ENCODE assay signal across 8 cellular contexts in the genomic region with DNA sequence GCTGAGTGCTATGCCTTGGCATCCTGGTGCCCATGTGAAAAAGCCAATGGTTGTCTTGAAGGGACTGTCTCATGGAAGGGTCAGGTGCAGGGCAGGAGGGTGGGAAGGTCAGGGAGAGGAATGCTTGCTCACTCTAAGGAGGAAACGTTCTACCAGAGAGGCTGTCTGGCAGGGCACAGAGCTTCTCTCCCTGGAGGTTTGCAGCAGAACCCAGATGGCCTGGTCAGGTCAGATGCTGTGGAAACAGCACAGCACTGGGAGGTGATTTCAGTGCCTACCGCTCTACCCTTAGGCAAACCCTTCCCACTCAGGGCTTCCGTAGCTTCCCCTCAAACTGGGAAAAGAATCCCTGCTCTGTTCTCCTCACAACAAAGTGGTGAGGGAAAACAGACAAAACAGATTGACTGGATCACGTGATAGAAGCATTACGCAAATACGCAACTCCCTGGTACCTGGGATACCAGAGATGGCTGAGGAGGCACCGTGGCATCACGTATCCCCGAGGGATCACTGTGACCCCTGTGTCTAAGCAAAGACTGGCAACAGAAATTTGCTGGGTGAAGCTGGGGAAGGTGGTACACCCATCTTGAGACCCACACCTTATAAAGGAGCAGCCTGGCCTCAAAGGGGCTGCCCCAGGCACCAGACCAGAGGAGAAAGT. TPM values are rescaled to one million over a fixed set of nuclear protein-coding genes. Genes with fewer than 3 reads are reported as not detected.
DNase-seq lines count a peak whose midpoint lies in the region; ATAC-seq and TF ChIP-seq lines count a peak whose summit lies in the region.

No MANE protein-coding gene starts in this region.

- H3K9me3 ChIP-seq in adrenal gland (replicated peaks in 1 of 3) (no peaks in the 10 kb centered on the region), mesenchymal stem cell (ENCODE audit: control insufficient read depth, low read length) (no peaks in the 10 kb centered on the region)

- H3K23ac ChIP-seq in mesenchymal stem cell (ENCODE audit: low read length in 2 of 2), result peak overlapping the region in 1 of 2 experiments; percentile 27

- H3K36me3 ChIP-seq in adrenal gland (replicated peaks in 1 of 2), result no peaks in the 10 kb centered on the region
- peaks cover 24 to 25% of the 10 kb centered on the region in 2 experiments for H3K36me3 ChIP-seq in mesenchymal stem cell (ENCODE audit: control insufficient read depth in 1 of 2, insufficient read depth in 2 of 2, low read depth in 1 of 2, low read length in 2 of 2)

- H3K4me3 ChIP-seq in adrenal gland, result no peak overlapping the region
- H3K4me3 ChIP-seq in mesenchymal stem cell (ENCODE audit: insufficient read depth in 1 of 2, low read depth in 1 of 2, low read length in 2 of 2), result peak overlapping the region in 1 of 2 experiments; percentile 94

- no peak overlapping the region for H4K8ac ChIP-seq in mesenchymal stem cell (ENCODE audit: low read length)

- H2BK5ac ChIP-seq in mesenchymal stem cell (ENCODE audit: low read depth, low read length, poor library complexity, severe bottlenecking), result no peak overlapping the region

- H3K79me1 ChIP-seq in mesenchymal stem cell (replicated peaks; ENCODE audit: low read length, poor library complexity, severe bottlenecking), result peaks cover 23% of the 10 kb centered on the region

- H3K9ac ChIP-seq in mesenchymal stem cell (ENCODE audit: low read length), result peak overlapping the region; percentile 94

- peak overlapping the region; percentile 65 for H2BK15ac ChIP-seq in mesenchymal stem cell (ENCODE audit: low read depth, poor library complexity, severe bottlenecking)

- H2BK12ac ChIP-seq in mesenchymal stem cell (ENCODE audit: low read length in 2 of 2), result peak overlapping the region; percentile 1 to 74

- H2AK5ac ChIP-seq in mesenchymal stem cell (ENCODE audit: low read length, severe bottlenecking), result peak overlapping the region; percentile 20

- TF ChIP-seq POLR2A in adrenal gland (IDR thresholded peaks at IDR 0.05), result no peak

- no peak overlapping the region for H3K18ac ChIP-seq in mesenchymal stem cell (ENCODE audit: low read depth in 1 of 2, low read length in 2 of 2)

- H2AFZ ChIP-seq in mesenchymal stem cell (ENCODE audit: low read depth, low read length), result no peak overlapping the region

- H4K91ac ChIP-seq in mesenchymal stem cell (ENCODE audit: low read length), result peak overlapping the region; percentile 1

- H3K27me3 ChIP-seq in adrenal gland (no peaks in the 10 kb centered on the region), mesenchymal stem cell (ENCODE audit: control insufficient read depth in 1 of 2, insufficient read depth in 1 of 2, low read length in 2 of 2) (no peaks in the 10 kb centered on the region)

- no peak overlapping the region for H3K4me2 ChIP-seq in mesenchymal stem cell (ENCODE audit: low read length, poor library complexity, severe bottlenecking)

- WGBS in adrenal gland, 4 donors, result 54 to 70% (median 64%) methylated on average over 9 of the region's 9 CpGs
- WGBS in mesenchymal stem cell, result 87% methylated on average over 9 of the region's 9 CpGs

- H3K27ac ChIP-seq in adrenal gland, result peak overlapping the region in 2 of 5 donors; percentile 98 to 99
- H3K27ac ChIP-seq in mesenchymal stem cell (ENCODE audit: low read length, poor library complexity, severe bottlenecking), result no peak overlapping the region

- intact Hi-C loops in cardiac septum (cut with DNase I), result no loop called here
- intact Hi-C loops in left cardiac atrium (cut with DNase I), result no loop called here
- intact Hi-C loops in adrenal gland (cut with DNase I), result no loop called here

- no peak overlapping the region for H3K14ac ChIP-seq in mesenchymal stem cell (ENCODE audit: low read length in 2 of 2)

- no peak overlapping the region for H2BK120ac ChIP-seq in mesenchymal stem cell (ENCODE audit: low read depth, low read length)

- H3K4me1 ChIP-seq in adrenal gland (replicated peaks in 1 of 2) (peaks cover 37 to 67% of the 10 kb centered on the region in 2 donors), mesenchymal stem cell (ENCODE audit: control insufficient read depth, insufficient read depth, low read depth, low read length) (peaks cover 39% of the 10 kb centered on the region)

- TF ChIP-seq CTCF in adrenal gland (IDR thresholded peaks at IDR 0.05), result no peak

- no peak for ATAC-seq in left cardiac atrium
- no peak for ATAC-seq in HG03439 (IDR thresholded peaks at IDR 0.05; ENCODE audit: unreplicated experiment)
- no peak for ATAC-seq in HG03432 (IDR thresholded peaks at IDR 0.05; ENCODE audit: unreplicated experiment)
- no peak for ATAC-seq in GM21447 (IDR thresholded peaks at IDR 0.05; ENCODE audit: unreplicated experiment)

- DNase-seq in cardiac septum (ENCODE audit: low spot score), result peak; percentile 83
- DNase-seq in left cardiac atrium, result no peak
- peak in 4 of 7 donors; percentile 17 to 69 (median 31) for DNase-seq in adrenal gland
- DNase-seq in mesenchymal stem cell, result no peak
- peak; percentile 40 for DNase-seq in ureter (ENCODE audit: low spot score)

- no peak overlapping the region for H3K4ac ChIP-seq in mesenchymal stem cell (ENCODE audit: low read depth in 1 of 2, low read length in 2 of 2)

RNA-seq across cellular contexts. Expression of gene MGAT1, which starts 3.9 kb away (rescaled TPM):
- 66.0 TPM for total RNA-seq in cardiac septum
- 100 to 1,000 TPM in 1 of 2 donors, 10 to 100 TPM in 1; 95.8 to 133 TPM for total RNA-seq in left cardiac atrium
- 100 to 1,000 TPM; 117 to 224 (median 152) TPM for total RNA-seq in adrenal gland
- polyA plus RNA-seq in adrenal gland, result 100 to 1,000 TPM in 1 of 3 donors, 10 to 100 TPM in 2; 46.8 to 144 (median 62.7) TPM
- polyA plus RNA-seq in mesenchymal stem cell (2013, experiment 1 of 2), result 103 TPM
- 105 TPM for polyA plus RNA-seq in mesenchymal stem cell (2013, experiment 2 of 2)
- 151 TPM for total RNA-seq in ureter

RNA-seq across cellular contexts. Expression of gene ZFP62, which starts 54.6 kb away (rescaled TPM):
- total RNA-seq in cardiac septum, result 19.4 TPM
- total RNA-seq in left cardiac atrium, result 10 to 100 TPM; 14.4 to 16.8 TPM
- total RNA-seq in adrenal gland, result 10 to 100 TPM in 7 of 8 donors, 1 to 10 TPM in 1; 8.5 to 23.6 (median 14.8) TPM
- polyA plus RNA-seq in adrenal gland, result 10 to 100 TPM; 17.5 to 39.7 (median 25.1) TPM
- 11.2 TPM for polyA plus RNA-seq in mesenchymal stem cell (2013, experiment 1 of 2)
- 10.5 TPM for polyA plus RNA-seq in mesenchymal stem cell (2013, experiment 2 of 2)
- 44.8 TPM for total RNA-seq in ureter

Comparison
In these comparisons a context has a peak if more than half of its experiments do, and no peak if none do; other contexts are left out.
1. DNase-seq: peak in cardiac septum (single experiment), adrenal gland (4 of 7) and ureter (single experiment); none in left cardiac atrium (single experiment) and mesenchymal stem cell (single experiment).